Comparison of ENCODE assay signal across 1 cellular context in genomic region chr12:6653342-6653741, GRCh38.
TF ChIP-seq lines count a peak whose summit lies in the region.

No MANE protein-coding gene starts in this region.

TF ChIP-seq in A549, 52 proteins besides CTCF, POLR2A, EP300 and RAD21 (continued from another document):
- TF ChIP-seq REST (IDR thresholded peaks at IDR 0.05) (no peak), HOXB5 (CRISPR knock-in tag; IDR thresholded peaks at IDR 0.05) (no peak), CBX2 (IDR thresholded peaks at IDR 0.05; ENCODE audit: borderline replicate concordance, low read depth) (no peak), FOSL2 (IDR thresholded peaks at IDR 0.05) (no peak), FOSL2 (CRISPR knock-in tag; IDR thresholded peaks at IDR 0.05) (no peak), RCOR1 (IDR thresholded peaks at IDR 0.05; ENCODE audit: low read depth, low read length) (no peak), KDM5A (IDR thresholded peaks at IDR 0.05) (no peak), CBX8 (IDR thresholded peaks at IDR 0.05) (no peak)
